In the genomic region with DNA sequence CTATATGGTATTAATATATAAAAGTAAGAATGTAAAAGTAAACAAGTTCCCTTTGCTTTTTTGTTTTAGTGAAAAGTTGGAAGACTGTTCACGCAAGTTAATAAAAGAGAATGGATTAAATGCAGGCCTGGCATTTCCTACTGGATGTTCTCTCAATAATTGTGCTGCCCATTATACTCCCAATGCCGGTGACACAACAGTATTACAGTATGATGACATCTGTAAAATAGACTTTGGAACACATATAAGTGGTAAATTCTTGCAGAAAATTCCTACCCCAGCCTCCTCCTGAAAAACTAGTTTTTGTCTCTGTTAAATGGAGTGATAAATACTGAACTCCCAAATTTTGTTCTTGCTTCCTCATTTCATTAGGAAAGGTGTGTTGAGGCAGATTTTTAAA, we compare ENCODE assay signal across 24 cellular contexts. TPM values are rescaled to one million over a fixed set of nuclear protein-coding genes. Genes with fewer than 3 reads are reported as not detected.
"Had no signal": no experiment of that assay in that cellular context is flagged by ENCODE, and none has a peak within 500 bp of the region (broad histone marks: within the 10 kb centered on the region; RNA-seq: fewer than 3 reads in every experiment).

No MANE protein-coding gene starts in this region.

- DNase-seq: islet precursor cell; mesenchymal stem cell; naive thymus-derived CD8-positive, alpha-beta T cell; nucleus accumbens; pancreas; posterior cingulate gyrus; retina; right cardiac atrium; sigmoid colon; small intestine; spleen; stimulated activated CD4-positive, alpha-beta T cell treated with anti-CD3 and anti-CD28 coated beads, Interleukin-4, amount 100 ng/mL, for 24 hours; stimulated activated naive CD4-positive, alpha-beta T cell treated with Interleukin-2 at 50 U/mL for 16 hours; stimulated activated naive CD8-positive, alpha-beta T cell treated with anti-CD3 and anti-CD28 coated beads, Interleukin-15, amount 100 ng/mL, for 72 hours; substantia nigra; uterus had no signal

- H3K27me3 ChIP-seq: hepatocyte, pancreas, sigmoid colon, spleen, tibial nerve, uterus had no signal

- H3K27ac Mint-ChIP-seq: nephron; stimulated activated memory B cell treated with anti-CD40 and anti-IgM and Interleukin-4, amounts not matched to agents 10 μg/mL and 1 μg/mL and 100 μg/mL, for 72 hours; type B pancreatic cell had no signal

- H3K4me1 ChIP-seq: prostate gland, sigmoid colon, spleen, tibial nerve, uterus had no signal

- H2AFZ ChIP-seq: hepatocyte had no signal

- H3K36me3 ChIP-seq: prostate gland, uterus had no signal

- H3K4me3 ChIP-seq: hepatocyte, lung, pancreas, prostate gland, sigmoid colon, spleen, tibial nerve, uterus had no signal

- H3K9me3 Mint-ChIP-seq: naive thymus-derived CD8-positive, alpha-beta T cell; neural crest cell; stimulated activated memory B cell treated with anti-CD40 and anti-IgM and Interleukin-4, amounts not matched to agents 10 μg/mL and 1 μg/mL and 100 μg/mL, for 72 hours; stimulated activated naive CD8-positive, alpha-beta T cell treated with anti-CD3 and anti-CD28 coated beads, Interleukin-15, amount 100 ng/mL, for 72 hours; type B pancreatic cell had no signal

- ATAC-seq: naive thymus-derived CD8-positive, alpha-beta T cell; right cardiac atrium; stimulated activated memory B cell treated with anti-CD40 and anti-IgM and Interleukin-4, amounts not matched to agents 10 μg/mL and 1 μg/mL and 100 μg/mL, for 72 hours; stimulated activated naive CD8-positive, alpha-beta T cell treated with anti-CD3 and anti-CD28 coated beads, Interleukin-15, amount 100 ng/mL, for 72 hours had no signal

- H3K4me3 Mint-ChIP-seq: naive thymus-derived CD8-positive, alpha-beta T cell; nephron; neural crest cell; stimulated activated memory B cell treated with anti-CD40 and anti-IgM and Interleukin-4, amounts not matched to agents 10 μg/mL and 1 μg/mL and 100 μg/mL, for 72 hours; stimulated activated naive CD8-positive, alpha-beta T cell treated with anti-CD3 and anti-CD28 coated beads, Interleukin-15, amount 100 ng/mL, for 72 hours; type B pancreatic cell had no signal

- H3K9me3 ChIP-seq: pancreas, prostate gland, sigmoid colon, spleen, tibial nerve, uterus had no signal

- H3K27ac ChIP-seq: hepatocyte, prostate gland, sigmoid colon, spleen, tibial nerve, uterus had no signal

- H3K4me1 Mint-ChIP-seq: nephron, neural crest cell had no signal

- H3K4me2 ChIP-seq: hepatocyte had no signal

RNA-seq across cellular contexts. Expression of a gene that starts 56.4 kb away (rescaled TPM):
- polyA plus RNA-seq: hepatocyte had no signal
